ENCODE assay signal across 22 cellular contexts in the genomic region with DNA sequence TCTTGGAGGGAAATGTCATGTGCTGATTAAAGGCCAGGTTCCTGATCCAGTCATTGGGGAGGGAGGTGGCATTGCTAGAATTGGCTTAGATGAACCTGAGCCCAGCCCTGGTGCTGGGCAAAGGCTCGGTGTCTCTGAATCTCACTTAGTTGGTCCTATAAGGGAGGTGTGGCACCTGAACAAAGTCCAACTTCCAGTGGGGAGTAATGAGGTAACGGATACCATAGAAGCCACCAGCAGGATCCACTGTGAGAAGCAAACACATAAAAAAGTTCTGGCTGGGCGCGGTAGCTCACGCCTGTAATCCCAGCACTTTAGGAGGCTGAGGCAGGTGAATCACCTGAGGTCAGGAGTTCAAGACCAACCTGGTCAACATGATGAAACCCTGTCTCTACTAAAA. TPM values are rescaled to one million over a fixed set of nuclear protein-coding genes. Genes with fewer than 3 reads are reported as not detected.
DNase-seq lines count a peak whose midpoint lies in the region; ATAC-seq and TF ChIP-seq lines count a peak whose summit lies in the region.
"Had no signal": no experiment of that assay in that cellular context is flagged by ENCODE, and none has a peak within 500 bp of the region (broad histone marks: within the 10 kb centered on the region; RNA-seq: fewer than 3 reads in every experiment).

No MANE protein-coding gene starts in this region.

- no peaks in the 10 kb centered on the region for H3K27me3 Mint-ChIP-seq in GM23338 (ENCODE audit: insufficient read depth, low read depth, poor library complexity)
- peaks cover 0 to 6% (median 0%) of the 10 kb centered on the region in 5 donors for H3K27me3 Mint-ChIP-seq in naive thymus-derived CD8-positive, alpha-beta T cell

- H3K36me3 ChIP-seq in HEK293 (ENCODE audit: control insufficient read depth in 2 of 2, insufficient read depth in 1 of 2, low read length in 2 of 2) (no peaks in the 10 kb centered on the region), colonic mucosa (no peaks in the 10 kb centered on the region), liver (ENCODE audit: control insufficient read depth in 4 of 4, insufficient read depth in 3 of 4, low read depth in 1 of 4, low read length in 3 of 4) (no peaks in the 10 kb centered on the region), GM23338 (ENCODE audit: insufficient read depth) (no peaks in the 10 kb centered on the region)
- H3K36me3 ChIP-seq: MG63, SJCRH30 had no signal

- H3K9me3 ChIP-seq in HEK293 (ENCODE audit: control insufficient read depth, insufficient read depth, low read depth, low read length) = no peaks in the 10 kb centered on the region
- no peaks in the 10 kb centered on the region for H3K9me3 ChIP-seq in colonic mucosa
- no peaks in the 10 kb centered on the region for H3K9me3 ChIP-seq in liver (ENCODE audit: control insufficient read depth in 4 of 4, low read length in 3 of 4)
- H3K9me3 ChIP-seq: Caco-2, MG63, SJCRH30 had no signal

- H3K79me2 ChIP-seq in GM23338 (replicated peaks; ENCODE audit: insufficient read depth) = 0 out of 2 replicates have a peak, but pooled peaks cover 2% of the 10 kb centered on the region

- H3K4me1 ChIP-seq in HEK293 (ENCODE audit: control insufficient read depth, insufficient read depth, low read length) (no peaks in the 10 kb centered on the region), colonic mucosa (no peaks in the 10 kb centered on the region), liver (ENCODE audit: control insufficient read depth in 4 of 4, insufficient read depth in 4 of 4, low read length in 3 of 4) (peaks cover 0 to 16% (median 13%) of the 10 kb centered on the region in 4 donors), GM23338 (ENCODE audit: insufficient read depth) (no peaks in the 10 kb centered on the region)
- H3K4me1 ChIP-seq: Caco-2, SJCRH30 had no signal

- H3K9me3 Mint-ChIP-seq in GM23338 = no peaks in the 10 kb centered on the region
- no peaks in the 10 kb centered on the region for H3K9me3 Mint-ChIP-seq in naive thymus-derived CD8-positive, alpha-beta T cell
- H3K9me3 Mint-ChIP-seq: CD4-positive, alpha-beta memory T cell had no signal

- DNase-seq in colonic mucosa (peak; percentile 86), GM23338 (ENCODE audit: low spot score) (no peak), epidermal melanocyte (ENCODE audit: insufficient read length, low spot score) (no peak), GM03348 (ENCODE audit: low spot score) (no peak)
- no peak for DNase-seq in naive thymus-derived CD8-positive, alpha-beta T cell
- DNase-seq: C1 segment of cervical spinal cord; CD4-positive, alpha-beta memory T cell; DMS 273 treated with DMSO at 0.1 percent for 48 hours; DMS79; EL; GDM1; HCEC 1CT; KBM-7; MG63; NCI-H1105 treated with DMSO at 0.1 percent for 48 hours; NCI-H2029 treated with DMSO at 0.1 percent for 48 hours; NCI-H526 treated with DMSO at 0.1 percent for 48 hours; SJCRH30 had no signal

- H4K20me1 ChIP-seq in GM23338 (replicated peaks; ENCODE audit: insufficient read depth) = peaks cover 5% of the 10 kb centered on the region; the same call in 1 of the 2 replicates

- H3K4me3 ChIP-seq in HEK293 (ENCODE audit: low read depth, low read length) = no peak overlapping the region
- no peak overlapping the region for H3K4me3 ChIP-seq in colonic mucosa
- H3K4me3 ChIP-seq in liver (ENCODE audit: low read depth in 1 of 3, low read length in 3 of 3) = no peak overlapping the region
- H3K4me3 ChIP-seq in GM23338 = no peak overlapping the region
- H3K4me3 ChIP-seq: MG63, SJCRH30 had no signal

- H3K4me2 ChIP-seq in GM23338 = no peak overlapping the region

- WGBS in liver = 83% methylated on average over 5 of the region's 5 CpGs

- CTCF ChIA-PET in HEK293 (lab: Yijun Ruan, JAX) = interaction anchor here (0.7 to 0.8 kb wide), 3 partner anchors 14 to 192 kb away, joined by 3 to 5 read pairs (median 4); no protein-coding TSS in a partner anchor

- H3K9ac ChIP-seq in colonic mucosa (ENCODE audit: low read depth in 2 of 2, low read length in 2 of 2) (peak overlapping the region in 1 of 2 donors; percentile 26), liver (ENCODE audit: low read depth in 1 of 2, low read length in 2 of 2) (no peak overlapping the region)

- TF ChIP-seq RAD21 in liver (IDR thresholded peaks at IDR 0.05) = no peak

- H3K27ac ChIP-seq in HEK293 (ENCODE audit: extremely low read depth, low read depth, low read length) = no peak overlapping the region
- no peak overlapping the region for H3K27ac ChIP-seq in colonic mucosa
- H3K27ac ChIP-seq in liver (ENCODE audit: low read depth in 1 of 2, low read length in 2 of 2) = no peak overlapping the region
- no peak overlapping the region for H3K27ac ChIP-seq in GM23338 (ENCODE audit: low read depth)
- H3K27ac ChIP-seq: SJCRH30 had no signal

- no peak overlapping the region for H3K4me3 Mint-ChIP-seq in GM23338
- H3K4me3 Mint-ChIP-seq in naive thymus-derived CD8-positive, alpha-beta T cell = no peak overlapping the region
- H3K4me3 Mint-ChIP-seq: CD4-positive, alpha-beta memory T cell had no signal

- no peak for ATAC-seq in GM23338
- ATAC-seq in naive thymus-derived CD8-positive, alpha-beta T cell = no peak
- ATAC-seq: SK-N-SH treated with all-trans-retinoic acid at 6 μM for 48 hours had no signal

- H3K36me3 Mint-ChIP-seq in GM23338 (ENCODE audit: low read depth) = no peaks in the 10 kb centered on the region
- H3K36me3 Mint-ChIP-seq in naive thymus-derived CD8-positive, alpha-beta T cell = peaks cover 0 to 7% (median 4%) of the 10 kb centered on the region in 3 donors

- no peaks in the 10 kb centered on the region for H3K9me2 ChIP-seq in GM23338 (ENCODE audit: insufficient read depth)

- no peaks in the 10 kb centered on the region for H3F3A ChIP-seq in GM23338 (replicated peaks; ENCODE audit: low read depth)

- H3K27me3 ChIP-seq in colonic mucosa (no peaks in the 10 kb centered on the region), liver (ENCODE audit: control insufficient read depth in 4 of 4, insufficient read depth in 4 of 4, low read length in 3 of 4) (no peaks in the 10 kb centered on the region), GM23338 (ENCODE audit: insufficient read depth) (no peaks in the 10 kb centered on the region)
- H3K27me3 ChIP-seq: SJCRH30 had no signal

- H3K4me1 Mint-ChIP-seq in GM23338 = peaks cover 11% of the 10 kb centered on the region; the same call in 2 of the 3 replicates
- peaks cover 8 to 23% (median 12%) of the 10 kb centered on the region in 4 donors for H3K4me1 Mint-ChIP-seq in naive thymus-derived CD8-positive, alpha-beta T cell

- no peak overlapping the region for H3K27ac Mint-ChIP-seq in GM23338
- no peak overlapping the region for H3K27ac Mint-ChIP-seq in naive thymus-derived CD8-positive, alpha-beta T cell
- H3K27ac Mint-ChIP-seq: CD4-positive, alpha-beta memory T cell had no signal

- no peak overlapping the region for H2AFZ ChIP-seq in GM23338

- POLR2A ChIA-PET in HEK293 (lab: Yijun Ruan, JAX) = no interaction called here
- POLR2A ChIA-PET in naive thymus-derived CD8-positive, alpha-beta T cell (lab: Charles Lee) = interaction anchor here (0.7 kb wide), 1 partner anchor 9 kb away, joined by 4 read pairs; no protein-coding TSS in a partner anchor

- intact Hi-C loops in colonic mucosa (cut with DNase I) = no loop called here

- TF ChIP-seq CTCF in HEK293 (tag by site-specific recombination; IDR thresholded peaks at IDR 0.05) (no peak), colonic mucosa (IDR thresholded peaks at IDR 0.05) (no peak), liver (IDR thresholded peaks at IDR 0.05; ENCODE audit: low read depth, low read length, missing input control) (no peak), GM23338 (conservative IDR thresholded peaks at IDR 0.05; ENCODE audit: low read depth in 2 of 2) (no peak)

TF ChIP-seq in HEK293, 187 proteins besides CTCF, POLR2A, EP300 and RAD21 (continues in another document):
- TF ChIP-seq, protein P1, sequence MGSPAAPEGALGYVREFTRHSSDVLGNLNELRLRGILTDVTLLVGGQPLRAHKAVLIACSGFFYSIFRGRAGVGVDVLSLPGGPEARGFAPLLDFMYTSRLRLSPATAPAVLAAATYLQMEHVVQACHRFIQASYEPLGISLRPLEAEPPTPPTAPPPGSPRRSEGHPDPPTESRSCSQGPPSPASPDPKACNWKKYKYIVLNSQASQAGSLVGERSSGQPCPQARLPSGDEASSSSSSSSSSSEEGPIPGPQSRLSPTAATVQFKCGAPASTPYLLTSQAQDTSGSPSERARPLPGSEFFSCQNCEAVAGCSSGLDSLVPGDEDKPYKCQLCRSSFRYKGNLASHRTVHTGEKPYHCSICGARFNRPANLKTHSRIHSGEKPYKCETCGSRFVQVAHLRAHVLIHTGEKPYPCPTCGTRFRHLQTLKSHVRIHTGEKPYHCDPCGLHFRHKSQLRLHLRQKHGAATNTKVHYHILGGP (tag by site-specific recombination; IDR thresholded peaks at IDR 0.05) = no peak

TF ChIP-seq in liver, 16 proteins besides CTCF, POLR2A, EP300 and RAD21 (continues in another document):
- TF ChIP-seq, protein P2, sequence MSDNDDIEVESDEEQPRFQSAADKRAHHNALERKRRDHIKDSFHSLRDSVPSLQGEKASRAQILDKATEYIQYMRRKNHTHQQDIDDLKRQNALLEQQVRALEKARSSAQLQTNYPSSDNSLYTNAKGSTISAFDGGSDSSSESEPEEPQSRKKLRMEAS (IDR thresholded peaks at IDR 0.05) = no peak
- peak; percentile 19 to 29 for TF ChIP-seq HNF4A (conservative IDR thresholded peaks at IDR 0.05)
- TF ChIP-seq FOXA1 (IDR thresholded peaks at IDR 0.05) = no peak

TF ChIP-seq in GM23338, 12 proteins besides CTCF, POLR2A, EP300 and RAD21 (continues in another document):
- no peak for TF ChIP-seq JUNB (IDR thresholded peaks at IDR 0.05; ENCODE audit: unreplicated experiment)
- TF ChIP-seq POLR2AphosphoS5 (IDR thresholded peaks at IDR 0.05; ENCODE audit: low read depth) = no peak
- TF ChIP-seq CREB1 (CRISPR knock-in tag; IDR thresholded peaks at IDR 0.05; ENCODE audit: low read depth) = no peak

RNA-seq across cellular contexts. Expression of a gene that starts 26.6 kb away (rescaled TPM):
- 1 to 10 TPM; 4.1 to 8.3 TPM for total RNA-seq in colonic mucosa
- 1 to 10 TPM; 3.7 to 6.9 TPM for total RNA-seq in liver
- 1 to 10 TPM in 1 of 2 donors, under 1 TPM in 1; 0.64 to 1.9 TPM for polyA plus RNA-seq in liver
- 10.4 and 13.4 TPM in 2 replicates for total RNA-seq in GM23338 (2014; rRNA removed; shearing (Covaris generic))
- polyA plus RNA-seq in GM23338 (2016; fragmentation: Nextera tagmentation; extraction: Ambion mirVana) = 0.97 and 1.1 TPM in 2 replicates
- 10 to 100 TPM; 10.3 to 12.0 TPM for total RNA-seq in naive thymus-derived CD8-positive, alpha-beta T cell
- polyA plus RNA-seq in naive thymus-derived CD8-positive, alpha-beta T cell = 1 to 10 TPM in 1 of 3 donors, under 1 TPM in 2; 0.49 to 1.4 (median 0.87) TPM
